Comparison of ENCODE assay signal across 8 cellular contexts in the genomic region with DNA sequence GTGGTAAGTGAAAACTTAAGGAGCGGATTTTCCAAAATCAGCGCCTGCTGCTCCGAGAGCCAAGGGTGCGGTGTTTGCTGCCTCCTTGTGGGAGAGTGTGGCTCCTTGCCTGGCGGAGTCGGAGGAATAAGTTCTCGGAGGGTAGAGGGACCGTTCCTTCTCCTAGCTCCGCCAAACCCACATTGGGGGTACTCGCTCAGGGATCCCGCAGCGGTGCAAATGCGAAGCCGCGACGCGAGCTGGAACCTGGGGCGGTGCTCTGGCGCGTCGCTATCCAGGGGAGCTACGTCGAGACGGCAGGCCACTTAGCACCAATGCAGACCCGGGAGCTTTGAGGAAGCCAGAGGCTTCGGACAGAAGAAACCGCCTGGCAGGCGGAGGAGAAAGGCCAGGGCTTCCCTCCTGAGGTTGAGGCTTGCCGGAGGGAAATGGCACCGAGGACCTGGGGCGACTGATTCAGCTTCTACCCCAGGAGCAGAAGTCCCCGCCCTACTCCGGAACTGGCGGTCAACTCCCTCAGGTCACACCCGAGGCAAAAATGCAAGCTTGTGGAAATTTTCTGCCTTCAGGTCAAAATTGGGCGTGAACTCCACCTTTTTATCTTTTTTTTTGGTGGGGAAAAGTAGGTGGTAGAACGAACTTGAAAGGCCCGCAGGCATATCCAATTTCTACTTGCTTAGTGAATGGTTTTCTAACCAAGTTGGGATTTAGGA. TPM values are rescaled to one million over a fixed set of nuclear protein-coding genes. Genes with fewer than 3 reads are reported as not detected.
A peak's percentile ranks its signal among the peaks of the same experiment; 100 is the strongest.
DNase-seq lines count a peak whose midpoint lies in the region; ATAC-seq and TF ChIP-seq lines count a peak whose summit lies in the region.

No MANE protein-coding gene starts in this region.

- ATAC-seq in GM18502 (IDR thresholded peaks at IDR 0.05; ENCODE audit: poor library complexity, unreplicated experiment) (peak; percentile 83), HG02885 (IDR thresholded peaks at IDR 0.05; ENCODE audit: poor library complexity, unreplicated experiment) (peak; percentile 77)
- peak; percentile 90 for ATAC-seq in activated CD8-positive, alpha-beta T cell treated with anti-CD3 and anti-CD28 coated beads for 36 hours

- peak overlapping the region; percentile 57 for H3K27ac Mint-ChIP-seq in activated CD8-positive, alpha-beta T cell treated with anti-CD3 and anti-CD28 coated beads for 36 hours
- peak overlapping the region; percentile 28 for H3K27ac Mint-ChIP-seq in mesothelial cell of epicardium

- POLR2A ChIA-PET in AG04449 (lab: Yijun Ruan, JAX): interaction anchor here (0.9 to 1.1 kb wide), 2 partner anchors 50 to 72 kb away, joined by 3 to 5 read pairs; a partner anchor contains a TSS
- POLR2A ChIA-PET in activated CD8-positive, alpha-beta T cell treated with anti-CD3 and anti-CD28 coated beads for 36 hours (lab: Charles Lee): interaction anchor here (0.7 to 1.2 kb wide), 2 partner anchors 63 to 432 kb away, joined by 3 read pairs; a partner anchor contains a TSS

- no peaks in the 10 kb centered on the region for H3K4me1 ChIP-seq in endocrine pancreas (ENCODE audit: control insufficient read depth, insufficient read depth, low read length)

- no peaks in the 10 kb centered on the region for H3K27me3 ChIP-seq in endocrine pancreas (ENCODE audit: control insufficient read depth, insufficient read depth, low read length)

- CTCF ChIA-PET in AG04449 (lab: Yijun Ruan, JAX): interaction anchor here (0.7 to 2.2 kb wide), 21 partner anchors 9 to 264 kb away, joined by 3 to 29 read pairs (median 4); no protein-coding TSS in a partner anchor
- CTCF ChIA-PET in activated CD8-positive, alpha-beta T cell treated with anti-CD3 and anti-CD28 coated beads for 36 hours (lab: Charles Lee): interaction anchor here (0.7 to 2.4 kb wide), 13 partner anchors 12 to 264 kb away, joined by 3 to 11 read pairs (median 3); no protein-coding TSS in a partner anchor

- TF ChIP-seq CTCF in AG04449 (IDR thresholded peaks at IDR 0.05; ENCODE audit: insufficient read depth, low read length, missing control alignments): peak; percentile 82
- peak; percentile 51 for TF ChIP-seq CTCF in activated CD8-positive, alpha-beta T cell treated with anti-CD3 and anti-CD28 coated beads for 36 hours (IDR thresholded peaks at IDR 0.05)
- peak; percentile 34 for TF ChIP-seq CTCF in mesothelial cell of epicardium (IDR thresholded peaks at IDR 0.05; ENCODE audit: unreplicated experiment)

- no peaks in the 10 kb centered on the region for H3K36me3 ChIP-seq in endocrine pancreas (ENCODE audit: control insufficient read depth, insufficient read depth, low read length)

- H3K4me1 Mint-ChIP-seq in activated CD8-positive, alpha-beta T cell treated with anti-CD3 and anti-CD28 coated beads for 36 hours (ENCODE audit: low read depth): peaks cover 14% of the 10 kb centered on the region
- peaks cover 2% of the 10 kb centered on the region for H3K4me1 Mint-ChIP-seq in mesothelial cell of epicardium

- no peaks in the 10 kb centered on the region for H3K9me3 Mint-ChIP-seq in activated CD8-positive, alpha-beta T cell treated with anti-CD3 and anti-CD28 coated beads for 36 hours
- no peaks in the 10 kb centered on the region for H3K9me3 Mint-ChIP-seq in mesothelial cell of epicardium

- H3K4me3 Mint-ChIP-seq in activated CD8-positive, alpha-beta T cell treated with anti-CD3 and anti-CD28 coated beads for 36 hours: peak overlapping the region; percentile 75
- H3K4me3 Mint-ChIP-seq in mesothelial cell of epicardium: peak overlapping the region; percentile 73

- peaks cover 5% of the 10 kb centered on the region for H3K27me3 Mint-ChIP-seq in activated CD8-positive, alpha-beta T cell treated with anti-CD3 and anti-CD28 coated beads for 36 hours
- peaks cover 6% of the 10 kb centered on the region for H3K27me3 Mint-ChIP-seq in mesothelial cell of epicardium (ENCODE audit: low read depth)

- H3K9ac ChIP-seq in endocrine pancreas (ENCODE audit: control insufficient read depth, insufficient read depth, low read length): peak overlapping the region; percentile 4

- DNase-seq in AG04449 (ENCODE audit: low read depth, low spot score) (peak; percentile 5), NCI-H345 (lab: John Stamatoyannopoulos, UW) (peak; percentile 48), mesothelial cell of epicardium (ENCODE audit: low spot score in 2 of 2, unreplicated experiment in 2 of 2) (peak in 1 of 2 experiments; percentile 51)
- DNase-seq in activated CD8-positive, alpha-beta T cell treated with anti-CD3 and anti-CD28 coated beads for 36 hours: peak; percentile 76
- DNase-seq in stimulated activated CD8-positive, alpha-beta memory T cell treated with anti-CD3 and anti-CD28 coated beads, Interleukin-2, amount 100 ng/mL, for 1 hour (ENCODE audit: low read depth in 2 of 2): peak; percentile 15 to 43

- H3K4me3 ChIP-seq in AG04449 (ENCODE audit: low read depth, low read length): peak overlapping the region; percentile 65
- peak overlapping the region; percentile 24 for H3K4me3 ChIP-seq in endocrine pancreas (ENCODE audit: control insufficient read depth, insufficient read depth, low read length)

- intact Hi-C loops in activated CD8-positive, alpha-beta T cell treated with anti-CD3 and anti-CD28 coated beads for 36 hours (cut with micrococcal nuclease): no loop called here

- no peaks in the 10 kb centered on the region for H3K9me3 ChIP-seq in endocrine pancreas (ENCODE audit: control insufficient read depth, low read length)

- no peaks in the 10 kb centered on the region for H3K36me3 Mint-ChIP-seq in activated CD8-positive, alpha-beta T cell treated with anti-CD3 and anti-CD28 coated beads for 36 hours (ENCODE audit: low read depth)
- no peaks in the 10 kb centered on the region for H3K36me3 Mint-ChIP-seq in mesothelial cell of epicardium

RNA-seq across cellular contexts. Expression of a gene that starts 5.7 kb away (rescaled TPM):
- total RNA-seq in activated CD8-positive, alpha-beta T cell treated with anti-CD3 and anti-CD28 coated beads for 36 hours: under 1 TPM; 0.16 to 0.31 TPM
- not detected in 3 replicates for total RNA-seq in mesothelial cell of epicardium

RNA-seq across cellular contexts. Expression of a gene that starts 19.3 kb away (rescaled TPM):
- total RNA-seq in activated CD8-positive, alpha-beta T cell treated with anti-CD3 and anti-CD28 coated beads for 36 hours: not detected
- total RNA-seq in mesothelial cell of epicardium: not detected in 3 replicates

RNA-seq across cellular contexts. Expression of a gene that starts 26.5 kb away (rescaled TPM):
- total RNA-seq in activated CD8-positive, alpha-beta T cell treated with anti-CD3 and anti-CD28 coated beads for 36 hours: not detected
- total RNA-seq in mesothelial cell of epicardium: 0.27 TPM in 1 of 3 replicates, not detected in the others

RNA-seq across cellular contexts. Expression of a gene that starts 34.9 kb away (rescaled TPM):
- not detected for total RNA-seq in activated CD8-positive, alpha-beta T cell treated with anti-CD3 and anti-CD28 coated beads for 36 hours
- total RNA-seq in mesothelial cell of epicardium: not detected in 3 replicates
